9 cellular contexts compared by ENCODE assay signal in genomic region chr2:174750923-174751441, GRCh38. TPM values are rescaled to one million over a fixed set of nuclear protein-coding genes. Genes with fewer than 3 reads are reported as not detected.
DNase-seq lines count a peak whose midpoint lies in the region; ATAC-seq lines count a peak whose summit lies in the region.
"Had no signal": no experiment of that assay in that cellular context is flagged by ENCODE, and none has a peak within 500 bp of the region (broad histone marks: within the 10 kb centered on the region; RNA-seq: fewer than 3 reads in every experiment).

No MANE protein-coding gene starts in this region.

- H3K9me3 Mint-ChIP-seq in activated CD8-positive, alpha-beta T cell treated with anti-CD3 and anti-CD28 coated beads, Interleukin-2, amount 10 ng/mL, durations not matched to agents 7 days and 5 days (ENCODE audit: insufficient read depth), result no peaks in the 10 kb centered on the region
- H3K9me3 Mint-ChIP-seq in stimulated activated naive CD8-positive, alpha-beta T cell treated with anti-CD3 and anti-CD28 coated beads, Interleukin-15, amount 100 ng/mL, for 72 hours, result no peaks in the 10 kb centered on the region

- CTCF ChIA-PET in activated CD8-positive, alpha-beta T cell treated with anti-CD3 and anti-CD28 coated beads, Interleukin-2, amount 10 ng/mL, durations not matched to agents 7 days and 5 days (lab: Charles Lee), result interaction anchor here (0.7 to 5.4 kb wide), 5 partner anchors 20 to 238 kb away, joined by 3 to 138 read pairs (median 6); no protein-coding TSS in a partner anchor

- H3K27ac Mint-ChIP-seq in activated CD8-positive, alpha-beta T cell treated with anti-CD3 and anti-CD28 coated beads, Interleukin-2, amount 10 ng/mL, durations not matched to agents 7 days and 5 days, result peak overlapping the region; percentile 60
- H3K27ac Mint-ChIP-seq in stimulated activated naive CD8-positive, alpha-beta T cell treated with anti-CD3 and anti-CD28 coated beads, Interleukin-15, amount 100 ng/mL, for 72 hours, result peak overlapping the region in 1 of 2 donors; percentile 67

- peak; percentile 49 for ATAC-seq in HG03097 (IDR thresholded peaks at IDR 0.05; ENCODE audit: low FRiP score, unreplicated experiment)
- ATAC-seq in activated CD8-positive, alpha-beta T cell treated with anti-CD3 and anti-CD28 coated beads, Interleukin-2, amount 10 ng/mL, durations not matched to agents 7 days and 5 days, result peak; percentile 50
- ATAC-seq in stimulated activated naive CD8-positive, alpha-beta T cell treated with anti-CD3 and anti-CD28 coated beads, Interleukin-15, amount 100 ng/mL, for 72 hours, result peak; percentile 53

- peaks cover 37% of the 10 kb centered on the region for H3K4me1 Mint-ChIP-seq in activated CD8-positive, alpha-beta T cell treated with anti-CD3 and anti-CD28 coated beads, Interleukin-2, amount 10 ng/mL, durations not matched to agents 7 days and 5 days (ENCODE audit: low read depth)
- peaks cover 47% of the 10 kb centered on the region for H3K4me1 Mint-ChIP-seq in stimulated activated naive CD8-positive, alpha-beta T cell treated with anti-CD3 and anti-CD28 coated beads, Interleukin-15, amount 100 ng/mL, for 72 hours

- POLR2A ChIA-PET in activated CD8-positive, alpha-beta T cell treated with anti-CD3 and anti-CD28 coated beads, Interleukin-2, amount 10 ng/mL, durations not matched to agents 7 days and 5 days (lab: Charles Lee), result interaction anchor here (1.0 kb wide), 2 partner anchors 24 to 210 kb away, joined by 3 to 4 read pairs; no protein-coding TSS in a partner anchor

- no peaks in the 10 kb centered on the region for H3K36me3 Mint-ChIP-seq in activated CD8-positive, alpha-beta T cell treated with anti-CD3 and anti-CD28 coated beads, Interleukin-2, amount 10 ng/mL, durations not matched to agents 7 days and 5 days (ENCODE audit: low read depth)

- H3K4me3 Mint-ChIP-seq in activated CD8-positive, alpha-beta T cell treated with anti-CD3 and anti-CD28 coated beads, Interleukin-2, amount 10 ng/mL, durations not matched to agents 7 days and 5 days, result peak overlapping the region; percentile 17
- H3K4me3 Mint-ChIP-seq in stimulated activated naive CD8-positive, alpha-beta T cell treated with anti-CD3 and anti-CD28 coated beads, Interleukin-15, amount 100 ng/mL, for 72 hours, result peak overlapping the region; percentile 46 to 74

- DNase-seq in stimulated activated CD4-positive, alpha-beta T cell treated with anti-CD3 and anti-CD28 coated beads, Interleukin-15, amount 100 ng/mL, for 24 hours, result peak; percentile 47
- no peak for DNase-seq in stimulated activated CD4-positive, alpha-beta T cell treated with anti-CD3 and anti-CD28 coated beads, Interleukin-12 subunit alpha, Interleukin-12 subunit beta, amount 100 ng/mL, for 4 hours
- peak; percentile 43 for DNase-seq in activated CD8-positive, alpha-beta T cell treated with anti-CD3 and anti-CD28 coated beads, Interleukin-2, amount 10 ng/mL, durations not matched to agents 7 days and 5 days
- DNase-seq in stimulated activated naive CD8-positive, alpha-beta T cell treated with anti-CD3 and anti-CD28 coated beads, Interleukin-15, amount 100 ng/mL, for 72 hours, result peak; percentile 39 to 70
- DNase-seq in D341Med (ENCODE audit: low spot score), result no peak
- DNase-seq in Kasumi-1 (lab: John Stamatoyannopoulos, UW), result no peak
- DNase-seq in NCI-H2029 treated with DMSO at 0.1 percent for 48 hours (lab: John Stamatoyannopoulos, UW), result no peak
- DNase-seq: NCI-H446 had no signal

- H3K27me3 Mint-ChIP-seq in activated CD8-positive, alpha-beta T cell treated with anti-CD3 and anti-CD28 coated beads, Interleukin-2, amount 10 ng/mL, durations not matched to agents 7 days and 5 days (ENCODE audit: low read depth), result peaks cover 13% of the 10 kb centered on the region
- H3K27me3 Mint-ChIP-seq in stimulated activated naive CD8-positive, alpha-beta T cell treated with anti-CD3 and anti-CD28 coated beads, Interleukin-15, amount 100 ng/mL, for 72 hours, result no peaks in the 10 kb centered on the region

RNA-seq across cellular contexts. Expression of gene CHRNA1, which starts 13.3 kb away (rescaled TPM):
- total RNA-seq in activated CD8-positive, alpha-beta T cell treated with anti-CD3 and anti-CD28 coated beads, Interleukin-2, amount 10 ng/mL, durations not matched to agents 7 days and 5 days, result not detected

Comparison
In these comparisons a context has a peak if more than half of its experiments do, and no peak if none do; other contexts are left out.
1. DNase-seq: peak in stimulated activated CD4-positive, alpha-beta T cell treated with anti-CD3 and anti-CD28 coated beads, Interleukin-15, amount 100 ng/mL, for 24 hours (single experiment), activated CD8-positive, alpha-beta T cell treated with anti-CD3 and anti-CD28 coated beads, Interleukin-2, amount 10 ng/mL, durations not matched to agents 7 days and 5 days (single experiment) and stimulated activated naive CD8-positive, alpha-beta T cell treated with anti-CD3 and anti-CD28 coated beads, Interleukin-15, amount 100 ng/mL, for 72 hours (2 of 2); none in stimulated activated CD4-positive, alpha-beta T cell treated with anti-CD3 and anti-CD28 coated beads, Interleukin-12 subunit alpha, Interleukin-12 subunit beta, amount 100 ng/mL, for 4 hours (single experiment), D341Med (single experiment), Kasumi-1 (0 of 2) and NCI-H2029 treated with DMSO at 0.1 percent for 48 hours (single experiment).
2. Peak in every context shown above with its lines, with median percentiles within 50 percentile points of each other: ATAC-seq.